ENCODE assay signal across 9 cellular contexts in genomic region chr5:119302916-119303897, GRCh38. TPM values are rescaled to one million over a fixed set of nuclear protein-coding genes. Genes with fewer than 3 reads are reported as not detected.
A peak's percentile ranks its signal among the peaks of the same experiment; 100 is the strongest.
DNase-seq lines count a peak whose midpoint lies in the region; ATAC-seq and TF ChIP-seq lines count a peak whose summit lies in the region.
"Had no signal": no experiment of that assay in that cellular context is flagged by ENCODE, and none has a peak within 500 bp of the region (broad histone marks: within the 10 kb centered on the region; RNA-seq: fewer than 3 reads in every experiment).

No MANE protein-coding gene starts in this region.

- TF ChIP-seq CTCF in cardiac muscle cell (IDR thresholded peaks at IDR 0.05; ENCODE audit: low read depth, low read length) (peak; percentile 1), suprapubic skin (IDR thresholded peaks at IDR 0.05) (no peak)

- H3K9me3 Mint-ChIP-seq in activated naive CD4-positive, alpha-beta T cell treated with anti-CD3 and anti-CD28 coated beads for 36 hours, result no peaks in the 10 kb centered on the region
- no peaks in the 10 kb centered on the region for H3K9me3 Mint-ChIP-seq in T-cell
- H3K9me3 Mint-ChIP-seq in stimulated activated naive CD8-positive, alpha-beta T cell treated with anti-CD3 and anti-CD28 coated beads, Interleukin-15, Interleukin-2, amounts not matched to agents 100 ng/mL and 50 ng/mL, for 24 hours, result no peaks in the 10 kb centered on the region

- POLR2A ChIA-PET in T-cell (lab: Charles Lee), result interaction anchor here in 1 of 2 donors (0.6 to 1.2 kb wide), 2 partner anchors 18 to 31 kb away, joined by 3 to 7 read pairs; no protein-coding TSS in a partner anchor

- H3K9me3 ChIP-seq in cardiac muscle cell (ENCODE audit: low read depth) (no peaks in the 10 kb centered on the region), suprapubic skin (no peaks in the 10 kb centered on the region)

- no peak for DNase-seq in activated naive CD4-positive, alpha-beta T cell treated with anti-CD3 and anti-CD28 coated beads for 36 hours
- no peak for DNase-seq in activated naive CD4-positive, alpha-beta T cell treated with Interleukin-2 at 50 U/mL for 16 hours
- DNase-seq in T-cell (no peak), cardiac muscle cell (ENCODE audit: low read depth in 1 of 2, low spot score in 1 of 2) (peak in 1 of 2 donors; percentile 96), suprapubic skin (ENCODE audit: low spot score in 2 of 2) (no peak)
- DNase-seq in activated CD8-positive, alpha-beta memory T cell treated with anti-CD3 and anti-CD28 coated beads, Interleukin-2, amount 50 U/mL, for 4 hours, result no peak

- no peak for TF ChIP-seq EP300 in suprapubic skin (IDR thresholded peaks at IDR 0.05)

- H3K4me1 ChIP-seq in cardiac muscle cell (ENCODE audit: low read depth) (peaks cover 9% of the 10 kb centered on the region), suprapubic skin (peaks cover 21% of the 10 kb centered on the region)

- H3K36me3 Mint-ChIP-seq in activated naive CD4-positive, alpha-beta T cell treated with anti-CD3 and anti-CD28 coated beads for 36 hours (ENCODE audit: low read depth), result peaks cover 12% of the 10 kb centered on the region
- peaks cover 16% of the 10 kb centered on the region for H3K36me3 Mint-ChIP-seq in T-cell
- H3K36me3 Mint-ChIP-seq in stimulated activated naive CD8-positive, alpha-beta T cell treated with anti-CD3 and anti-CD28 coated beads, Interleukin-15, Interleukin-2, amounts not matched to agents 100 ng/mL and 50 ng/mL, for 24 hours (ENCODE audit: low read depth), result peaks cover 25% of the 10 kb centered on the region
- H3K36me3 Mint-ChIP-seq: brain had no signal

- 79% methylated on average over 5 of the region's 5 CpGs for WGBS in suprapubic skin

- ATAC-seq in T-cell (replicated peaks in 1 of 4) (peak; percentile 25 to 78 (median 40)), GM18505 (IDR thresholded peaks at IDR 0.05; ENCODE audit: unreplicated experiment) (no peak)

- H3K27me3 ChIP-seq in cardiac muscle cell, result no peaks in the 10 kb centered on the region
- H3K27me3 ChIP-seq in suprapubic skin, result no peaks in the 10 kb centered on the region

- H3K36me3 ChIP-seq in cardiac muscle cell (no peaks in the 10 kb centered on the region), suprapubic skin (no peaks in the 10 kb centered on the region)

- intact Hi-C loops in activated naive CD4-positive, alpha-beta T cell treated with anti-CD3 and anti-CD28 coated beads for 36 hours (cut with micrococcal nuclease), result loop anchor here (2.0 kb wide), 1 partner anchor 64 kb away; no protein-coding TSS in a partner anchor

- H3K27me3 Mint-ChIP-seq in activated naive CD4-positive, alpha-beta T cell treated with anti-CD3 and anti-CD28 coated beads for 36 hours (ENCODE audit: low read depth), result no peaks in the 10 kb centered on the region
- H3K27me3 Mint-ChIP-seq in T-cell, result no peaks in the 10 kb centered on the region
- no peaks in the 10 kb centered on the region for H3K27me3 Mint-ChIP-seq in stimulated activated naive CD8-positive, alpha-beta T cell treated with anti-CD3 and anti-CD28 coated beads, Interleukin-15, Interleukin-2, amounts not matched to agents 100 ng/mL and 50 ng/mL, for 24 hours
- H3K27me3 Mint-ChIP-seq: brain had no signal

- H3K4me3 ChIP-seq in cardiac muscle cell, result no peak overlapping the region
- no peak overlapping the region for H3K4me3 ChIP-seq in suprapubic skin

- peak overlapping the region; percentile 13 for H3K4me3 Mint-ChIP-seq in activated naive CD4-positive, alpha-beta T cell treated with anti-CD3 and anti-CD28 coated beads for 36 hours
- peak overlapping the region; percentile 25 to 91 (median 63) for H3K4me3 Mint-ChIP-seq in T-cell
- H3K4me3 Mint-ChIP-seq in stimulated activated naive CD8-positive, alpha-beta T cell treated with anti-CD3 and anti-CD28 coated beads, Interleukin-15, Interleukin-2, amounts not matched to agents 100 ng/mL and 50 ng/mL, for 24 hours, result peak overlapping the region; percentile 50
- H3K4me3 Mint-ChIP-seq: brain had no signal

- CTCF ChIA-PET in activated naive CD4-positive, alpha-beta T cell treated with anti-CD3 and anti-CD28 coated beads for 36 hours (lab: Charles Lee), result interaction anchor here (0.5 to 2.5 kb wide), 12 partner anchors 12 to 108 kb away, joined by 3 to 7 read pairs (median 3); no protein-coding TSS in a partner anchor
- CTCF ChIA-PET in T-cell (lab: Charles Lee), result interaction anchor here (0.8 to 2.0 kb wide), 10 partner anchors 9 to 281 kb away, joined by 3 to 7 read pairs (median 3); no protein-coding TSS in a partner anchor

- peak overlapping the region; percentile 97 for H3K27ac Mint-ChIP-seq in activated naive CD4-positive, alpha-beta T cell treated with anti-CD3 and anti-CD28 coated beads for 36 hours
- H3K27ac Mint-ChIP-seq in T-cell, result peak overlapping the region; percentile 95 to 96
- peak overlapping the region; percentile 92 for H3K27ac Mint-ChIP-seq in stimulated activated naive CD8-positive, alpha-beta T cell treated with anti-CD3 and anti-CD28 coated beads, Interleukin-15, Interleukin-2, amounts not matched to agents 100 ng/mL and 50 ng/mL, for 24 hours

- no peak for TF ChIP-seq POLR2A in suprapubic skin (IDR thresholded peaks at IDR 0.05)
- no peak for TF ChIP-seq POLR2A in GM18505 (IDR thresholded peaks at IDR 0.05; ENCODE audit: borderline replicate concordance, extremely low read depth, insufficient read depth, insufficient read length)

- H3K27ac ChIP-seq in cardiac muscle cell (peak overlapping the region; percentile 11), suprapubic skin (no peak overlapping the region)

- H3K4me1 Mint-ChIP-seq in activated naive CD4-positive, alpha-beta T cell treated with anti-CD3 and anti-CD28 coated beads for 36 hours (ENCODE audit: low read depth), result peaks cover 91% of the 10 kb centered on the region
- H3K4me1 Mint-ChIP-seq in T-cell, result peaks cover 92 to 96% (median 93%) of the 10 kb centered on the region in 3 donors
- H3K4me1 Mint-ChIP-seq in stimulated activated naive CD8-positive, alpha-beta T cell treated with anti-CD3 and anti-CD28 coated beads, Interleukin-15, Interleukin-2, amounts not matched to agents 100 ng/mL and 50 ng/mL, for 24 hours (ENCODE audit: low read depth), result peaks cover 97% of the 10 kb centered on the region

RNA-seq across cellular contexts. Expression of gene TNFAIP8, which starts 52.6 kb away (rescaled TPM):
- total RNA-seq in activated naive CD4-positive, alpha-beta T cell treated with anti-CD3 and anti-CD28 coated beads for 36 hours, result 100 to 1,000 TPM; 141 to 142 TPM
- total RNA-seq in T-cell (100 to 1,000 TPM; 128 to 145 (median 135) TPM), cardiac muscle cell (20.8 and 21.9 TPM in 2 replicates), suprapubic skin (10 to 100 TPM; 37.2 to 49.1 (median 43.3) TPM)
- 24.9 and 29.0 TPM in 2 replicates for polyA plus RNA-seq in cardiac muscle cell

Comparison
In these comparisons a context has a peak if more than half of its experiments do, and no peak if none do; other contexts are left out.
1. H3K4me3 Mint-ChIP-seq: peak in every context shown above with its lines; median percentile 63 in T-cell; 50 in stimulated activated naive CD8-positive, alpha-beta T cell treated with anti-CD3 and anti-CD28 coated beads, Interleukin-15, Interleukin-2, amounts not matched to agents 100 ng/mL and 50 ng/mL, for 24 hours; 13 in activated naive CD4-positive, alpha-beta T cell treated with anti-CD3 and anti-CD28 coated beads for 36 hours.